ENCODE assay signal across 15 cellular contexts in the genomic region with DNA sequence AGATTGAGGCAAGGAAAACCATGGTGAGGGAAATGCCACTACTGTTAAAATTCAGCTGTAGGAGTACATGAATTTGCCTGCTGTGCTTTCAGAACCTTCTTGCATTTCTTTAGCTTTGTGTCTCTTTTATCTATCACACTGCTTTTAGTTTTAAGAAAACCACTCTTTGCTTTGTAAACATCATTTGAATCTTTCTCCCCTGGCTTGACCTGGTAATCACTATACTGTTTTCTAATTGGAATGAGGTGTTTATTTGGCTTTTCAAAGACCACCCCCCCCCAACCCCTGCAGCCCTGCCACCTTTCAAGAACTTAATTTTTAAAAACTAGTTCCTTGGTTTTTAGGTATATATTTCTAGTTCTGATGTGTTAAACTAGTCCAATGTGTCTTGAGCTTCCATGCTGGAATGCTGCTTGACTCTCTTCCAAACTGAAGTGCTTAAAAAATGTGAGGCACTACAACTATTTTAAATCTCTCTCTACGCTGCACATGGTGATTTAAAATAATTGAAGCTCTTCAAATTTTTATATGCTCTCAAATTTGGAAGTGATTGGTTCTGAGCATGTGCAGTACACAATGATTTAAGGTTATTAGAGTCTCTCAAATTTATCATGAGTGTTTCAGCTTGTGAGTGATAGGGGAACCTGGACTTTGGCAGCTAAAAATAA.
DNase-seq lines count a peak whose midpoint lies in the region; ATAC-seq and TF ChIP-seq lines count a peak whose summit lies in the region.
"Had no signal": no experiment of that assay in that cellular context is flagged by ENCODE, and none has a peak within 500 bp of the region (broad histone marks: within the 10 kb centered on the region; RNA-seq: fewer than 3 reads in every experiment).

No MANE protein-coding gene starts in this region.

- no peak for TF ChIP-seq CTCF in IMR-90 (conservative IDR thresholded peaks at IDR 0.05; ENCODE audit: low read depth, low read length)
- TF ChIP-seq CTCF in neural progenitor cell (IDR thresholded peaks at IDR 0.05), result no peak
- no peak for TF ChIP-seq CTCF in A673 (conservative IDR thresholded peaks at IDR 0.05; ENCODE audit: low read depth, low read length)

- TF ChIP-seq POLR2A in IMR-90 (IDR thresholded peaks at IDR 0.05; ENCODE audit: low read depth, low read length), result no peak

- peaks cover 0 to 11% (median 0%) of the 10 kb centered on the region in 11 experiments; a peak in 2 of 22 replicates for H3K36me3 ChIP-seq in BLaER1 treated with 17β-estradiol and CSF1 and Interleukin-3, amounts not matched to agents 10 nM and 100 nM
- H3K36me3 ChIP-seq in IMR-90 (ENCODE audit: control insufficient read depth, insufficient read depth, low read length), result no peaks in the 10 kb centered on the region
- no peaks in the 10 kb centered on the region for H3K36me3 ChIP-seq in neural progenitor cell
- no peaks in the 10 kb centered on the region for H3K36me3 ChIP-seq in A673 (ENCODE audit: insufficient read depth, low read length, poor library complexity, severe bottlenecking)
- H3K36me3 ChIP-seq: brain microvascular endothelial cell had no signal

- H2AK9ac ChIP-seq in IMR-90 (replicated peaks; ENCODE audit: low read depth, low read length, poor library complexity), result no peak overlapping the region

- peaks cover 45 to 71% (median 62%) of the 10 kb centered on the region in 10 experiments for H3K4me1 ChIP-seq in BLaER1 treated with 17β-estradiol and CSF1 and Interleukin-3, amounts not matched to agents 10 nM and 100 nM
- H3K4me1 ChIP-seq in IMR-90 (ENCODE audit: control insufficient read depth, insufficient read depth, low read length) (peaks cover 4% of the 10 kb centered on the region), neural progenitor cell (peaks cover 5% of the 10 kb centered on the region), A673 (ENCODE audit: insufficient read depth, low read length, poor library complexity, severe bottlenecking) (no peaks in the 10 kb centered on the region)

- dilution Hi-C loops in IMR-90 (cut with HindIII; ENCODE audit: low sequenced_read_pairs, unreplicated experiment), result no loop called here

- 0 out of 3 replicates have a peak overlapping the region, but pooled peaks have one; percentile 14 for H2BK15ac ChIP-seq in IMR-90 (ENCODE audit: low read depth, low read length)

- no peak overlapping the region for H3K14ac ChIP-seq in IMR-90 (replicated peaks; ENCODE audit: low read depth, low read length)

- intact Hi-C loops in IMR-90 (cut with micrococcal nuclease), result no loop called here
- intact Hi-C loops in A673 (cut with micrococcal nuclease; ENCODE audit: unreplicated experiment), result no loop called here

- no peaks in the 10 kb centered on the region for H3F3A ChIP-seq in neural progenitor cell (ENCODE audit: low read depth)

- peak overlapping the region; percentile 85 for H3K18ac ChIP-seq in IMR-90 (ENCODE audit: low read depth, low read length)

- in situ Hi-C loops in IMR-90 (cut with MboI; ENCODE audit: low sequenced_read_pairs), result no loop called here

- peak; percentile 43 for DNase-seq in IMR-90
- DNase-seq in dedifferentiated amniotic fluid mesenchymal stem cell (ENCODE audit: extremely low spot score), result peak; percentile 67
- DNase-seq in neural progenitor cell (ENCODE audit: low spot score), result no peak
- DNase-seq in activated T-cell treated with anti-CD3 and anti-CD28 coated beads, Interleukin-2, amount 50 U/mL, for 72 hours, result no peak
- no peak for DNase-seq in stimulated activated CD4-positive, alpha-beta T cell treated with anti-CD3 and anti-CD28 coated beads, Interleukin-2, amount 100 ng/mL, for 24 hours
- no peak for DNase-seq in A673 (ENCODE audit: low spot score)
- DNase-seq: activated CD4-positive, CD25-positive, alpha-beta regulatory T cell; activated effector memory CD4-positive, alpha-beta T cell treated with anti-CD3 and anti-CD28 coated beads, Interleukin-2, amount 50 U/mL, for 16 hours; brain microvascular endothelial cell; naive thymus-derived CD8-positive, alpha-beta T cell; NCI-H2029; T-cell had no signal

- no CpG with 5 or more reads among the region's 1 CpG for WGBS in IMR-90 (ENCODE audit: extremely low coverage in 2 of 2, insufficient read length in 1 of 2), 2 experiments

- peaks cover 16 to 48% (median 35%) of the 10 kb centered on the region in 11 experiments for H3K9me3 ChIP-seq in BLaER1 treated with 17β-estradiol and CSF1 and Interleukin-3, amounts not matched to agents 10 nM and 100 nM (replicated peaks in 1 of 11)
- 0 out of 2 replicates have a peak, but pooled peaks cover 2% of the 10 kb centered on the region for H3K9me3 ChIP-seq in IMR-90 (ENCODE audit: control insufficient read depth, insufficient read depth, low read length)
- H3K9me3 ChIP-seq in neural progenitor cell (ENCODE audit: low read depth), result no peaks in the 10 kb centered on the region
- no peaks in the 10 kb centered on the region for H3K9me3 ChIP-seq in A673 (ENCODE audit: low read depth, low read length, poor library complexity, severe bottlenecking)

- no peaks in the 10 kb centered on the region for H4K20me1 ChIP-seq in BLaER1 treated with 17β-estradiol and CSF1 and Interleukin-3, amounts not matched to agents 10 nM and 100 nM
- H4K20me1 ChIP-seq in IMR-90 (ENCODE audit: insufficient read depth, low read length) (no peaks in the 10 kb centered on the region), neural progenitor cell (ENCODE audit: low read depth) (no peaks in the 10 kb centered on the region)

- H3K79me1 ChIP-seq in IMR-90 (ENCODE audit: low read depth in 1 of 2, low read length in 2 of 2), result no peaks in the 10 kb centered on the region

- H3K36me3 Mint-ChIP-seq in neural progenitor cell, result no peaks in the 10 kb centered on the region
- peaks cover 2% of the 10 kb centered on the region in 2 donors for H3K36me3 Mint-ChIP-seq in activated T-cell treated with anti-CD3 and anti-CD28 coated beads, Interleukin-2, amount 50 U/mL, for 72 hours (ENCODE audit: insufficient read depth in 2 of 2)
- H3K36me3 Mint-ChIP-seq: T-cell had no signal

- peak overlapping the region; percentile 28 for H2BK120ac ChIP-seq in IMR-90 (ENCODE audit: low read depth, low read length)

- H3K23ac ChIP-seq in IMR-90 (ENCODE audit: low read depth, low read length), result no peak overlapping the region

- BruUV-seq in IMR-90 (replicated peaks; lab: Mats Ljungman, UMichigan) (no TSS peak), A673 (replicated peaks; lab: Mats Ljungman, UMichigan) (no TSS peak)

- no peak overlapping the region for H3K4me3 ChIP-seq in BLaER1 treated with 17β-estradiol and CSF1 and Interleukin-3, amounts not matched to agents 10 nM and 100 nM
- H3K4me3 ChIP-seq in IMR-90 (ENCODE audit: insufficient read depth, low read depth, low read length) (no peak overlapping the region), neural progenitor cell (no peak overlapping the region), A673 (ENCODE audit: low read depth, low read length, poor library complexity, severe bottlenecking) (no peak overlapping the region)

- no peak overlapping the region for H2AK5ac ChIP-seq in IMR-90 (ENCODE audit: low read depth, low read length)

- H2BK5ac ChIP-seq in IMR-90 (ENCODE audit: low read depth, low read length, poor library complexity, severe bottlenecking), result no peak overlapping the region

- no peaks in the 10 kb centered on the region for H3K9me1 ChIP-seq in IMR-90 (ENCODE audit: insufficient read depth, low read length)

- ATAC-seq in IMR-90 (ENCODE audit: low read depth) (peak; percentile 83), HG03342 (IDR thresholded peaks at IDR 0.05; ENCODE audit: unreplicated experiment) (no peak)
- ATAC-seq in activated T-cell treated with anti-CD3 and anti-CD28 coated beads, Interleukin-2, amount 50 U/mL, for 72 hours (replicated peaks in 1 of 2), result no peak
- ATAC-seq: naive thymus-derived CD8-positive, alpha-beta T cell; Panc1; T-cell had no signal

- H4K8ac ChIP-seq in IMR-90 (ENCODE audit: low read depth in 2 of 2, low read length in 2 of 2), result peak overlapping the region in 1 of 2 experiments; percentile 23; a peak in 1 of 4 replicates

- no peaks in the 10 kb centered on the region for H3K79me2 ChIP-seq in neural progenitor cell (ENCODE audit: low read depth)

- H2AFZ ChIP-seq in IMR-90 (replicated peaks; ENCODE audit: low read length, poor library complexity) (no peak overlapping the region), neural progenitor cell (replicated peaks) (peak overlapping the region; percentile 96)

- H3K56ac ChIP-seq in IMR-90 (ENCODE audit: extremely low read depth, insufficient read depth, low read length), result no peak overlapping the region

- no peak overlapping the region for H3K4me3 Mint-ChIP-seq in neural progenitor cell
- H3K4me3 Mint-ChIP-seq in activated T-cell treated with anti-CD3 and anti-CD28 coated beads, Interleukin-2, amount 50 U/mL, for 72 hours, result no peak overlapping the region
- H3K4me3 Mint-ChIP-seq: naive thymus-derived CD8-positive, alpha-beta T cell; T-cell had no signal

- H2BK20ac ChIP-seq in IMR-90 (ENCODE audit: low read depth, low read length), result peak overlapping the region; percentile 31; the same call in 1 of the 2 replicates

- H3K4ac ChIP-seq in IMR-90 (ENCODE audit: low read depth, low read length), result no peak overlapping the region

- CTCF ChIA-PET in IMR-90 (lab: Yijun Ruan, JAX), result interaction anchor here (0.6 to 1.1 kb wide), 3 partner anchors 11 to 1536 kb away, joined by 3 to 4 read pairs (median 3); no protein-coding TSS in a partner anchor
- CTCF ChIA-PET in A673 (lab: Charles Lee), result no interaction called here

- peaks cover 5% of the 10 kb centered on the region for H3K9me3 Mint-ChIP-seq in neural progenitor cell
- peaks cover 2 to 4% of the 10 kb centered on the region in 2 donors for H3K9me3 Mint-ChIP-seq in activated T-cell treated with anti-CD3 and anti-CD28 coated beads, Interleukin-2, amount 50 U/mL, for 72 hours

- no peak for TF ChIP-seq RAD21 in IMR-90 (IDR thresholded peaks at IDR 0.05; ENCODE audit: low read length)

- H4K5ac ChIP-seq in IMR-90 (ENCODE audit: low read depth, low read length), result peak overlapping the region; percentile 72; the same call in 1 of the 2 replicates

- no peak overlapping the region for H3K27ac Mint-ChIP-seq in neural progenitor cell
- no peak overlapping the region for H3K27ac Mint-ChIP-seq in activated T-cell treated with anti-CD3 and anti-CD28 coated beads, Interleukin-2, amount 50 U/mL, for 72 hours
- H3K27ac Mint-ChIP-seq: naive thymus-derived CD8-positive, alpha-beta T cell; T-cell had no signal

- peaks cover 5% of the 10 kb centered on the region for H3K27me3 Mint-ChIP-seq in neural progenitor cell (ENCODE audit: insufficient read depth, low read depth)
- no peaks in the 10 kb centered on the region for H3K27me3 Mint-ChIP-seq in activated T-cell treated with anti-CD3 and anti-CD28 coated beads, Interleukin-2, amount 50 U/mL, for 72 hours (ENCODE audit: low read depth)

- POLR2A ChIA-PET in IMR-90 (lab: Charles Lee; ENCODE audit: unreplicated experiment) (interaction anchor here (0.6 kb wide), 1 partner anchor 1272 kb away, joined by 7 read pairs; no protein-coding TSS in a partner anchor), A673 (lab: Charles Lee; ENCODE audit: low non-redundant PET) (interaction anchor here (0.7 kb wide), 1 partner anchor 181 kb away, joined by 3 read pairs; no protein-coding TSS in a partner anchor)

- H3K27ac ChIP-seq in BLaER1 treated with 17β-estradiol and CSF1 and Interleukin-3, amounts not matched to agents 10 nM and 100 nM, result peak overlapping the region in 9 of 11 experiments; percentile 12 to 100 (median 98); a peak in 14 of 22 replicates
- H3K27ac ChIP-seq in IMR-90 (ENCODE audit: insufficient read depth, low read length) (peak overlapping the region; percentile 55; the same call in 1 of the 2 replicates), neural progenitor cell (no peak overlapping the region), A673 (ENCODE audit: low read depth, low read length, poor library complexity, severe bottlenecking) (no peak overlapping the region)
- H3K27ac ChIP-seq: brain microvascular endothelial cell had no signal

- peak overlapping the region in 9 of 11 experiments; percentile 2 to 72 (median 24); a peak in 6 of 22 replicates for H3K4me2 ChIP-seq in BLaER1 treated with 17β-estradiol and CSF1 and Interleukin-3, amounts not matched to agents 10 nM and 100 nM
- H3K4me2 ChIP-seq in IMR-90 (ENCODE audit: low read depth, low read length), result peak overlapping the region; percentile 40
- no peak overlapping the region for H3K4me2 ChIP-seq in neural progenitor cell

- H3K27me3 ChIP-seq in BLaER1 treated with 17β-estradiol and CSF1 and Interleukin-3, amounts not matched to agents 10 nM and 100 nM, result no peaks in the 10 kb centered on the region
- H3K27me3 ChIP-seq in IMR-90 (ENCODE audit: control insufficient read depth, insufficient read depth, low read length) (no peaks in the 10 kb centered on the region), neural progenitor cell (no peaks in the 10 kb centered on the region), A673 (replicated peaks; ENCODE audit: insufficient read depth, low read depth, low read length, poor library complexity) (no peaks in the 10 kb centered on the region)
- H3K27me3 ChIP-seq: brain microvascular endothelial cell had no signal

- H3K4me1 Mint-ChIP-seq in neural progenitor cell, result no peaks in the 10 kb centered on the region
- no peaks in the 10 kb centered on the region for H3K4me1 Mint-ChIP-seq in activated T-cell treated with anti-CD3 and anti-CD28 coated beads, Interleukin-2, amount 50 U/mL, for 72 hours (ENCODE audit: low read depth)
- H3K4me1 Mint-ChIP-seq: T-cell had no signal

- H4K91ac ChIP-seq in IMR-90 (ENCODE audit: insufficient read depth, low read depth, low read length), result no peak overlapping the region

- H3K9ac ChIP-seq in BLaER1 treated with 17β-estradiol and CSF1 and Interleukin-3, amounts not matched to agents 10 nM and 100 nM, result no peak overlapping the region
- H3K9ac ChIP-seq in IMR-90 (ENCODE audit: low read depth, low read length) (no peak overlapping the region), neural progenitor cell (no peak overlapping the region)

Comparison
In these comparisons a context has a peak if more than half of its experiments do, and no peak if none do; other contexts are left out.
1. H3K27ac ChIP-seq: peak in BLaER1 treated with 17β-estradiol and CSF1 and Interleukin-3, amounts not matched to agents 10 nM and 100 nM (9 of 11) and IMR-90 (single experiment); none in neural progenitor cell (single experiment) and A673 (single experiment).
2. DNase-seq: peak in IMR-90 (single experiment) and dedifferentiated amniotic fluid mesenchymal stem cell (single experiment); none in neural progenitor cell (single experiment), activated T-cell treated with anti-CD3 and anti-CD28 coated beads, Interleukin-2, amount 50 U/mL, for 72 hours (0 of 2), stimulated activated CD4-positive, alpha-beta T cell treated with anti-CD3 and anti-CD28 coated beads, Interleukin-2, amount 100 ng/mL, for 24 hours (0 of 2) and A673 (single experiment).